11 cellular contexts compared by ENCODE assay signal in genomic region chr19:16266586-16266942, GRCh38. TPM values are rescaled to one million over a fixed set of nuclear protein-coding genes. Genes with fewer than 3 reads are reported as not detected.
DNase-seq lines count a peak whose midpoint lies in the region; ATAC-seq lines count a peak whose summit lies in the region.
"Had no signal": no experiment of that assay in that cellular context is flagged by ENCODE, and none has a peak within 500 bp of the region (broad histone marks: within the 10 kb centered on the region; RNA-seq: fewer than 3 reads in every experiment).

No MANE protein-coding gene starts in this region.

- no peaks in the 10 kb centered on the region for H3K27me3 Mint-ChIP-seq in naive thymus-derived CD8-positive, alpha-beta T cell
- peaks cover 17% of the 10 kb centered on the region for H3K27me3 Mint-ChIP-seq in stimulated activated naive CD8-positive, alpha-beta T cell treated with anti-CD3 and anti-CD28 coated beads, Interleukin-15, Interleukin-2, amounts not matched to agents 100 ng/mL and 50 ng/mL, for 24 hours

- DNase-seq in activated T-cell treated with anti-CD3 and anti-CD28 coated beads, Interleukin-2, amount 50 U/mL, for 48 hours: peak; percentile 59 to 65
- DNase-seq in naive thymus-derived CD8-positive, alpha-beta T cell: peak; percentile 37 to 78 (median 60)
- DNase-seq in DMS53 (lab: John Stamatoyannopoulos, UW) (no peak), NK-92 (lab: John Stamatoyannopoulos, UW; ENCODE audit: unreplicated experiment) (no peak), NCI-H748 treated with DMSO at 0.1 percent for 48 hours (lab: John Stamatoyannopoulos, UW) (no peak)
- DNase-seq: amygdala, Calu3, NCI-H1417, posterior cingulate gyrus had no signal

- no peaks in the 10 kb centered on the region for H3K9me3 Mint-ChIP-seq in naive thymus-derived CD8-positive, alpha-beta T cell
- H3K9me3 Mint-ChIP-seq in stimulated activated naive CD8-positive, alpha-beta T cell treated with anti-CD3 and anti-CD28 coated beads, Interleukin-15, Interleukin-2, amounts not matched to agents 100 ng/mL and 50 ng/mL, for 24 hours: no peaks in the 10 kb centered on the region

- peak; percentile 62 to 69 for ATAC-seq in activated CD4-positive, CD25-positive, alpha-beta regulatory T cell treated with anti-CD3 and anti-CD28 coated beads, Interleukin-2, amount 50 U/mL, for 24 hours
- peak; percentile 72 to 76 for ATAC-seq in naive thymus-derived CD8-positive, alpha-beta T cell

- POLR2A ChIA-PET in naive thymus-derived CD8-positive, alpha-beta T cell (lab: Charles Lee): interaction anchor here (1.0 to 5.0 kb wide), 8 partner anchors 18 to 116 kb away, joined by 3 to 56 read pairs (median 8); partner anchors contain the start of gene KLF2

- H3K4me1 Mint-ChIP-seq in naive thymus-derived CD8-positive, alpha-beta T cell: peaks cover 26 to 72% (median 60%) of the 10 kb centered on the region in 4 donors
- peaks cover 47% of the 10 kb centered on the region for H3K4me1 Mint-ChIP-seq in stimulated activated naive CD8-positive, alpha-beta T cell treated with anti-CD3 and anti-CD28 coated beads, Interleukin-15, Interleukin-2, amounts not matched to agents 100 ng/mL and 50 ng/mL, for 24 hours (ENCODE audit: low read depth)

- no peaks in the 10 kb centered on the region for H3K36me3 Mint-ChIP-seq in naive thymus-derived CD8-positive, alpha-beta T cell
- no peaks in the 10 kb centered on the region for H3K36me3 Mint-ChIP-seq in stimulated activated naive CD8-positive, alpha-beta T cell treated with anti-CD3 and anti-CD28 coated beads, Interleukin-15, Interleukin-2, amounts not matched to agents 100 ng/mL and 50 ng/mL, for 24 hours (ENCODE audit: low read depth)

- H3K27ac Mint-ChIP-seq in naive thymus-derived CD8-positive, alpha-beta T cell: peak overlapping the region; percentile 81 to 97 (median 88)
- H3K27ac Mint-ChIP-seq in stimulated activated naive CD8-positive, alpha-beta T cell treated with anti-CD3 and anti-CD28 coated beads, Interleukin-15, Interleukin-2, amounts not matched to agents 100 ng/mL and 50 ng/mL, for 24 hours: peak overlapping the region; percentile 59

- peak overlapping the region; percentile 34 to 86 (median 68) for H3K4me3 Mint-ChIP-seq in naive thymus-derived CD8-positive, alpha-beta T cell
- no peak overlapping the region for H3K4me3 Mint-ChIP-seq in stimulated activated naive CD8-positive, alpha-beta T cell treated with anti-CD3 and anti-CD28 coated beads, Interleukin-15, Interleukin-2, amounts not matched to agents 100 ng/mL and 50 ng/mL, for 24 hours

RNA-seq across cellular contexts. Expression of gene KLF2, which starts 58.1 kb away (rescaled TPM):
- total RNA-seq in naive thymus-derived CD8-positive, alpha-beta T cell: 100 to 1,000 TPM; 386 to 393 TPM
- polyA plus RNA-seq in naive thymus-derived CD8-positive, alpha-beta T cell: 100 to 1,000 TPM; 115 to 216 (median 166) TPM

Comparison
In these comparisons a context has a peak if more than half of its experiments do, and no peak if none do; other contexts are left out.
1. DNase-seq: peak in activated T-cell treated with anti-CD3 and anti-CD28 coated beads, Interleukin-2, amount 50 U/mL, for 48 hours (2 of 2) and naive thymus-derived CD8-positive, alpha-beta T cell (10 of 10); none in DMS53 (single experiment), NK-92 (single experiment) and NCI-H748 treated with DMSO at 0.1 percent for 48 hours (single experiment).